22 cellular contexts compared by ENCODE assay signal in the genomic region with DNA sequence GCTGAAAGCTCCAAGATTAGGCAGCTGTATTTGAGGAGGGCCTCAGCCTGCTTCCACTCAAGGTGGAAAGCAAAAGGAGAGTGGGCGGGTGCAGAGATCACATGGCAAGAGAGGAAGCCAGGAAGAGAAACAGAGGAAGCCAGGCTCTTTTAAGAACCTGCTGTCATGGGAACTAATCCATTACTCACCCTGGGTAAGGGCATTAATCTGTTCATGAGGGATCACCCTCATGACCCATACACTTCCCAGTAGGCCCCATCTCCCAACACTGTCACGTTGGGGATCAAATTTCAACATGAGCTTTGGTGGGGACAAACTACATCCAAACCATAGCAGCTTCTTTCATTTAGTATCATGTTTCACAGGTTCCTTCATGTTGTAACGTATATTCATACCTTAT. TPM values are rescaled to one million over a fixed set of nuclear protein-coding genes. Genes with fewer than 3 reads are reported as not detected.
DNase-seq lines count a peak whose midpoint lies in the region; ATAC-seq, FAIRE-seq and TF ChIP-seq lines count a peak whose summit lies in the region.
"Had no signal": no experiment of that assay in that cellular context is flagged by ENCODE, and none has a peak within 500 bp of the region (broad histone marks: within the 10 kb centered on the region; RNA-seq: fewer than 3 reads in every experiment).

No MANE protein-coding gene starts in this region.

- H3F3A ChIP-seq in PC-3 (ENCODE audit: low read length, unreplicated experiment): no peaks in the 10 kb centered on the region

- H3K36me3 ChIP-seq in HepG2 (replicated peaks in 1 of 2; ENCODE audit: control insufficient read depth in 1 of 2, insufficient read depth in 2 of 2, low read length in 2 of 2) (peaks cover 23 to 60% of the 10 kb centered on the region in 2 experiments), right lobe of liver (peaks cover 0 to 25% (median 2%) of the 10 kb centered on the region in 4 donors), PC-3 (ENCODE audit: low read depth, low read length) (peaks cover 35% of the 10 kb centered on the region)

- H3K9me2 ChIP-seq in PC-3 (replicated peaks; ENCODE audit: low read length): no peaks in the 10 kb centered on the region

- TF ChIP-seq CTCF in HepG2 (CRISPR knock-in tag; IDR thresholded peaks at IDR 0.05) (no peak), right lobe of liver (IDR thresholded peaks at IDR 0.05) (no peak), PC-3 (conservative IDR thresholded peaks at IDR 0.05; ENCODE audit: low read depth, low read length) (no peak), endothelial cell (IDR thresholded peaks at IDR 0.05; ENCODE audit: unreplicated experiment) (no peak), type B pancreatic cell (conservative IDR thresholded peaks at IDR 0.05) (no peak)

- 99% methylated on average over 3 of the region's 3 CpGs for WGBS in HepG2 (ENCODE audit: low lambda C conversion rate)
- WGBS in right lobe of liver (ENCODE audit: insufficient coverage, low coverage, low lambda C conversion rate, missing lambda C conversion rate): 100% methylated on average over 2 of the region's 3 CpGs

- no peak for TF ChIP-seq RAD21 in HepG2 (CRISPR knock-in tag; IDR thresholded peaks at IDR 0.05)

- CTCF ChIA-PET in HepG2 (lab: Yijun Ruan, JAX; ENCODE audit: low intra/inter-chr PET ratio, low total read pairs): interaction anchor here (0.6 kb wide), 1 partner anchor 1454 kb away, joined by 4 read pairs; no protein-coding TSS in a partner anchor
- CTCF ChIA-PET in PC-3 (lab: Charles Lee): no interaction called here

- H3K4me2 ChIP-seq in HepG2 (ENCODE audit: low read depth, low read length) (no peak overlapping the region), PC-3 (ENCODE audit: low read length) (no peak overlapping the region)

- peaks cover 39% of the 10 kb centered on the region for H3K4me1 ChIP-seq in HepG2 (ENCODE audit: insufficient read depth, low read length)
- H3K4me1 ChIP-seq in right lobe of liver: peaks cover 0 to 6% (median 0%) of the 10 kb centered on the region in 4 donors
- H3K4me1 ChIP-seq in PC-3 (ENCODE audit: insufficient read depth, low read length): no peaks in the 10 kb centered on the region
- H3K4me1 ChIP-seq: tibial nerve had no signal

- H3K9me3 ChIP-seq in HepG2 (ENCODE audit: low read length): no peaks in the 10 kb centered on the region
- H3K9me3 ChIP-seq in right lobe of liver: no peaks in the 10 kb centered on the region
- no peaks in the 10 kb centered on the region for H3K9me3 ChIP-seq in PC-3 (ENCODE audit: low read length)
- H3K9me3 ChIP-seq: tibial nerve had no signal

- no peak for TF ChIP-seq EP300 in HepG2 (IDR thresholded peaks at IDR 0.05; ENCODE audit: low read depth in 2 of 2, low read length in 2 of 2)
- TF ChIP-seq EP300 in HepG2 (CRISPR knock-in tag; IDR thresholded peaks at IDR 0.05; ENCODE audit: borderline replicate concordance): no peak

- H4K20me1 ChIP-seq in HepG2 (ENCODE audit: insufficient read depth, low read length) (no peaks in the 10 kb centered on the region), PC-3 (ENCODE audit: low read length) (no peaks in the 10 kb centered on the region)

- H3K4me3 ChIP-seq in HepG2 (replicated peaks in 1 of 3; ENCODE audit: insufficient read depth in 1 of 3, low read depth in 2 of 3, low read length in 3 of 3): no peak overlapping the region
- H3K4me3 ChIP-seq in right lobe of liver: no peak overlapping the region
- H3K4me3 ChIP-seq in PC-3 (ENCODE audit: low read length): no peak overlapping the region
- H3K4me3 ChIP-seq: GM23248, lung, SK-N-MC, tibial nerve had no signal

- TF ChIP-seq POLR2A in HepG2 (IDR thresholded peaks at IDR 0.05; ENCODE audit: insufficient read depth in 1 of 2, low read depth in 2 of 2, low read length in 2 of 2) (no peak), right lobe of liver (IDR thresholded peaks at IDR 0.05) (no peak)

- FAIRE-seq in HepG2 (lab: Jason Lieb, UNC): no peak

- H3K4me1 Mint-ChIP-seq in endothelial cell (ENCODE audit: unreplicated experiment) (peaks cover 3% of the 10 kb centered on the region), type B pancreatic cell (ENCODE audit: unreplicated experiment) (peaks cover 3% of the 10 kb centered on the region)
- H3K4me1 Mint-ChIP-seq: neural crest cell had no signal

- H3K27ac Mint-ChIP-seq in endothelial cell (ENCODE audit: unreplicated experiment) (no peak overlapping the region), type B pancreatic cell (peak overlapping the region; percentile 51)
- H3K27ac Mint-ChIP-seq: activated CD4-positive, alpha-beta T cell treated with anti-CD3 and anti-CD28 coated beads, Interleukin-2, amount 10 ng/mL, durations not matched to agents 7 days and 5 days; HFFc6; T-helper 1 cell treated with Interleukin-12 subunit alpha and Interleukin-12 subunit beta and Interleukin-4 antibody, amounts not matched to agents 30 μg/mL and 1 μg/mL, for 36 hours had no signal

- H3K27me3 ChIP-seq in HepG2 (ENCODE audit: control insufficient read depth in 1 of 2, insufficient read depth in 2 of 2, low read length in 2 of 2) (no peaks in the 10 kb centered on the region), right lobe of liver (no peaks in the 10 kb centered on the region), PC-3 (ENCODE audit: low read length) (no peaks in the 10 kb centered on the region)
- H3K27me3 ChIP-seq: tibial nerve had no signal

- H3K36me3 Mint-ChIP-seq in endothelial cell (ENCODE audit: low read depth, unreplicated experiment) (peaks cover 27% of the 10 kb centered on the region), type B pancreatic cell (peaks cover 53% of the 10 kb centered on the region)

- POLR2A ChIA-PET in HepG2 (lab: Yijun Ruan, JAX) (no interaction called here), PC-3 (lab: Charles Lee; ENCODE audit: unreplicated experiment) (no interaction called here)

- H3K27me3 Mint-ChIP-seq in endothelial cell (ENCODE audit: unreplicated experiment): peaks cover 1% of the 10 kb centered on the region
- H3K27me3 Mint-ChIP-seq in type B pancreatic cell: no peaks in the 10 kb centered on the region
- H3K27me3 Mint-ChIP-seq: activated CD4-positive, alpha-beta T cell treated with anti-CD3 and anti-CD28 coated beads, Interleukin-2, amount 10 ng/mL, durations not matched to agents 7 days and 5 days had no signal

- H2AFZ ChIP-seq in HepG2 (ENCODE audit: low read length) (no peak overlapping the region), PC-3 (ENCODE audit: low read length) (no peak overlapping the region)
- H2AFZ ChIP-seq: GM23248 had no signal

- no TSS peak for BruUV-seq in HepG2 (replicated peaks; lab: Mats Ljungman, UMichigan)
- BruUV-seq in PC-3 (replicated peaks; lab: Mats Ljungman, UMichigan): no TSS peak

- H3K9me3 Mint-ChIP-seq in endothelial cell (ENCODE audit: unreplicated experiment): no peaks in the 10 kb centered on the region
- peaks cover 5% of the 10 kb centered on the region for H3K9me3 Mint-ChIP-seq in type B pancreatic cell
- H3K9me3 Mint-ChIP-seq: activated CD4-positive, alpha-beta T cell treated with anti-CD3 and anti-CD28 coated beads, Interleukin-2, amount 10 ng/mL, durations not matched to agents 7 days and 5 days; HFFc6; neural crest cell had no signal

- ATAC-seq in HepG2 (no peak), right lobe of liver (no peak), PC-3 (no peak)

- no peaks in the 10 kb centered on the region for H3K79me2 ChIP-seq in HepG2 (ENCODE audit: insufficient read depth, low read length)
- no peaks in the 10 kb centered on the region for H3K79me2 ChIP-seq in PC-3 (ENCODE audit: low read length)

- H3K4me3 Mint-ChIP-seq in endothelial cell (ENCODE audit: unreplicated experiment) (peak overlapping the region; percentile 77), type B pancreatic cell (no peak overlapping the region)
- H3K4me3 Mint-ChIP-seq: activated CD4-positive, alpha-beta T cell treated with anti-CD3 and anti-CD28 coated beads, Interleukin-2, amount 10 ng/mL, durations not matched to agents 7 days and 5 days; HFFc6; neural crest cell; T-helper 1 cell treated with Interleukin-12 subunit alpha and Interleukin-12 subunit beta and Interleukin-4 antibody, amounts not matched to agents 30 μg/mL and 1 μg/mL, for 36 hours had no signal

- no peak overlapping the region for H3K27ac ChIP-seq in HepG2 (ENCODE audit: extremely low read length, insufficient read depth, low read length)
- H3K27ac ChIP-seq in right lobe of liver: no peak overlapping the region
- 0 out of 2 replicates have a peak overlapping the region, but pooled peaks have one; percentile 21 for H3K27ac ChIP-seq in PC-3 (ENCODE audit: low read length)
- H3K27ac ChIP-seq in caudate nucleus (ENCODE audit: low read depth, low read length): no peak overlapping the region
- H3K27ac ChIP-seq: GM23248, SK-N-MC, tibial nerve had no signal

- intact Hi-C loops in HepG2 (cut with micrococcal nuclease; ENCODE audit: unreplicated experiment) (no loop called here), right lobe of liver (cut with DNase I) (no loop called here), PC-3 (cut with micrococcal nuclease) (no loop called here)

- in situ Hi-C loops in HepG2 (cut with HindIII; ENCODE audit: extremely low pct_ligation_motif_present, low pct_unique_long_range_greater_than_20kb): no loop called here

- no peak overlapping the region for H3K9ac ChIP-seq in HepG2 (ENCODE audit: insufficient read depth, low read depth, low read length)
- no peak overlapping the region for H3K9ac ChIP-seq in PC-3 (ENCODE audit: low read length)
- H3K9ac ChIP-seq: GM23248 had no signal

- DNase-seq in HepG2 (ENCODE audit: low spot score): no peak
- no peak for DNase-seq in right lobe of liver
- no peak for DNase-seq in PC-3
- DNase-seq in endothelial cell (ENCODE audit: low spot score): no peak
- no peak for DNase-seq in type B pancreatic cell (ENCODE audit: extremely low spot score, unreplicated experiment)
- DNase-seq in caudate nucleus (lab: John Stamatoyannopoulos, UW): no peak
- no peak for DNase-seq in DMS114 treated with DMSO at 0.1 percent for 48 hours (lab: John Stamatoyannopoulos, UW; ENCODE audit: unreplicated experiment)
- DNase-seq: activated CD4-positive, alpha-beta T cell treated with anti-CD3 and anti-CD28 coated beads, Interleukin-2, amount 10 ng/mL, durations not matched to agents 7 days and 5 days; activated CD8-positive, alpha-beta memory T cell treated with anti-CD3 and anti-CD28 coated beads, Interleukin-2, amount 50 U/mL, for 48 hours; cortex of kidney; DMS79; GF-D8; GM23248; HFFc6; KBM-7; NCI-H1436 treated with DMSO at 0.1 percent for 48 hours; posterior cingulate gyrus had no signal

RNA-seq across cellular contexts. Expression of gene DHX35, which starts 53.9 kb away (rescaled TPM):
- total RNA-seq in HepG2 (2016; rRNA removed; fragmentation: Illumina TruSeq; extraction: Trizol): 28.7 and 30.4 TPM in 2 replicates
- 5.2 and 6.7 TPM in 2 replicates for total RNA-seq in HepG2 (2016; cell fraction: cytosol; rRNA removed; fragmentation: Illumina TruSeq; extraction: Trizol; ENCODE audit: low read depth)
- total RNA-seq in HepG2 (2016; cell fraction: insoluble cytoplasmic fraction; rRNA removed; fragmentation: Illumina TruSeq; extraction: Trizol): 29.9 and 33.4 TPM in 2 replicates
- 8.6 and 10.5 TPM in 2 replicates for total RNA-seq in HepG2 (2016; cell fraction: membrane; rRNA removed; fragmentation: Illumina TruSeq; extraction: Trizol)
- total RNA-seq in HepG2 (2016; cell fraction: nucleus; rRNA removed; fragmentation: Illumina TruSeq; extraction: Trizol): 35.4 and 36.9 TPM in 2 replicates
- polyA plus RNA-seq in HepG2 (2011; rRNA removed): 25.8 and 26.2 TPM in 2 replicates
- polyA plus RNA-seq in HepG2 (2011; cell fraction: cytosol; rRNA removed): 18.8 and 19.6 TPM in 2 replicates
- polyA plus RNA-seq in HepG2 (2011; cell fraction: nucleus; rRNA removed): 58.1 and 67.7 TPM in 2 replicates
- polyA plus RNA-seq in HepG2 (2012): 11.8 and 14.5 TPM in 2 replicates
- polyA plus RNA-seq in HepG2 (2016; cell fraction: cytosol; fragmentation: Illumina TruSeq; extraction: Trizol; ENCODE audit: low read depth): 1.6 and 1.8 TPM in 2 replicates
- polyA plus RNA-seq in HepG2 (2016; cell fraction: insoluble cytoplasmic fraction; fragmentation: Illumina TruSeq; extraction: Trizol; ENCODE audit: low read depth): 24.2 and 25.5 TPM in 2 replicates
- 4.9 TPM in 2 replicates for polyA plus RNA-seq in HepG2 (2016; cell fraction: membrane; fragmentation: Illumina TruSeq; extraction: Trizol; ENCODE audit: low read depth)
- polyA plus RNA-seq in HepG2 (2016; cell fraction: nucleus; fragmentation: Illumina TruSeq; extraction: Trizol; ENCODE audit: insufficient read depth, low read depth): 45.4 and 47.2 TPM in 2 replicates
- polyA minus RNA-seq in HepG2 (2011; rRNA and poly(A)+ RNA removed; ENCODE audit: low replicate concordance): 25.6 and 28.7 TPM in 2 replicates
- 10.4 and 11.8 TPM in 2 replicates for polyA minus RNA-seq in HepG2 (2011; cell fraction: cytosol; rRNA and poly(A)+ RNA removed)
- polyA minus RNA-seq in HepG2 (2011; cell fraction: nucleus; rRNA and poly(A)+ RNA removed): 46.6 and 48.2 TPM in 2 replicates
- 1 to 10 TPM; 3.2 to 7.5 (median 4.8) TPM for total RNA-seq in right lobe of liver
- total RNA-seq in PC-3 (2014; rRNA removed): 10.1 and 12.0 TPM in 2 replicates
- 10.5 TPM for total RNA-seq in endothelial cell (ENCODE audit: unreplicated experiment)
- 7.1 and 14.0 TPM in 2 replicates for total RNA-seq in type B pancreatic cell (ENCODE audit: low replicate concordance)
